In the genomic region with DNA sequence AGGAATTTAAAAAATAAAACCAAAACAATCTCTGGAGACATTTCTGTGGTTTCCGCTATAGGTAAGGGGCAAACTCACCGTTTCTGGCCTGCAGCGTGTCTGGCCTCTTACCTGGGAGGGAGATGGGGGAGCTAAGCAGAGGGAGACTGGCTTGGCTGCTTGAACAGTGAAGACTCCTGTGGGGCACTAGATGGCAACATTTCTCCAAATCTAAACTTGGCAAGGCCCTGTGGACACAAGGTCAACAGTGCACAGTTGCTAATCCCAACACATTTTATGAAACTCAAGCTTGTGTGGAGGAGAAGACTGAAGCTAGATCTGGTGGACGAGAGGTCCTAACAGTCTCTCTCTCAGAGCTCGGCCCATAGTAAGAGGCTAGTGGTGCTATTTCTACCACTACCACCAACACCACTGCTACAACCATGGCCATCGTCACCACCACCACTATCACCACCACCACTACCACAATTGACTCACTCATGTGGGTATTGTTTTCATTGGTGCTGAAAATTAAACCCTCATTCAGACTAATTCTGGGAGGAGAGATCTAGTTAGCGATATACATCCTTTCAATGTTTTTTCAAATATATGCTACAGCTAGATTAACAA, we compare ENCODE assay signal across 9 cellular contexts. TPM values are rescaled to one million over a fixed set of nuclear protein-coding genes. Genes with fewer than 3 reads are reported as not detected.
DNase-seq lines count a peak whose midpoint lies in the region; ATAC-seq and TF ChIP-seq lines count a peak whose summit lies in the region.
"Had no signal": no experiment of that assay in that cellular context is flagged by ENCODE, and none has a peak within 500 bp of the region (broad histone marks: within the 10 kb centered on the region; RNA-seq: fewer than 3 reads in every experiment).

No MANE protein-coding gene starts in this region.

- H3K4me3 ChIP-seq in GM06990 (replicated peaks; ENCODE audit: low read depth, low read length) (no peak overlapping the region), astrocyte of the spinal cord (ENCODE audit: low read depth, low read length) (no peak overlapping the region)
- H3K4me3 ChIP-seq: SK-N-MC had no signal

- intact Hi-C loops in left colon (cut with DNase I, micrococcal nuclease), result loop anchor here in 1 of 2 donors (10.0 kb wide), 1 partner anchor 70 kb away; no protein-coding TSS in a partner anchor

- H3K27me3 ChIP-seq in GM06990 (replicated peaks; ENCODE audit: control insufficient read depth, insufficient read depth, low read length), result peaks cover 4% of the 10 kb centered on the region

- CTCF ChIA-PET in activated CD4-positive, alpha-beta T cell treated with anti-CD3 and anti-CD28 coated beads, Interleukin-2, amount 10 ng/mL, durations not matched to agents 7 days and 5 days (lab: Charles Lee), result interaction anchor here (0.6 to 1.4 kb wide), 3 partner anchors 31 to 39 kb away, joined by 3 to 4 read pairs (median 3); no protein-coding TSS in a partner anchor

- H3K4me1 Mint-ChIP-seq in activated CD4-positive, alpha-beta T cell treated with anti-CD3 and anti-CD28 coated beads, Interleukin-2, amount 10 ng/mL, durations not matched to agents 7 days and 5 days, result peaks cover 14% of the 10 kb centered on the region

- POLR2A ChIA-PET in activated CD4-positive, alpha-beta T cell treated with anti-CD3 and anti-CD28 coated beads, Interleukin-2, amount 10 ng/mL, durations not matched to agents 7 days and 5 days (lab: Charles Lee), result no interaction called here

- peak; percentile 28 for TF ChIP-seq CTCF in GM06990 (IDR thresholded peaks at IDR 0.05; ENCODE audit: insufficient read depth, low read length, poor library complexity, severe bottlenecking)
- peak; percentile 37 for TF ChIP-seq CTCF in astrocyte of the spinal cord (IDR thresholded peaks at IDR 0.05; ENCODE audit: low read depth, low read length)

- no peaks in the 10 kb centered on the region for H3K9me3 Mint-ChIP-seq in activated CD4-positive, alpha-beta T cell treated with anti-CD3 and anti-CD28 coated beads, Interleukin-2, amount 10 ng/mL, durations not matched to agents 7 days and 5 days

- no peaks in the 10 kb centered on the region for H3K36me3 ChIP-seq in GM06990 (ENCODE audit: control insufficient read depth, insufficient read depth, low read length)

- peaks cover 1% of the 10 kb centered on the region for H3K36me3 Mint-ChIP-seq in activated CD4-positive, alpha-beta T cell treated with anti-CD3 and anti-CD28 coated beads, Interleukin-2, amount 10 ng/mL, durations not matched to agents 7 days and 5 days (ENCODE audit: low read depth)

- DNase-seq in GM06990 (ENCODE audit: extremely low read depth, insufficient read length) (no peak), NCI-H146 treated with DMSO at 0.1 percent for 48 hours (lab: John Stamatoyannopoulos, UW; ENCODE audit: unreplicated experiment) (peak; percentile 53), astrocyte of the spinal cord (ENCODE audit: low read depth, low spot score) (peak; percentile 40), left colon (no peak)
- DNase-seq in effector CD8-positive, alpha-beta T cell (lab: John Stamatoyannopoulos, UW), result no peak
- no peak for DNase-seq in activated CD4-positive, alpha-beta T cell treated with anti-CD3 and anti-CD28 coated beads, Interleukin-2, amount 10 ng/mL, durations not matched to agents 7 days and 5 days

- H3K27me3 Mint-ChIP-seq in activated CD4-positive, alpha-beta T cell treated with anti-CD3 and anti-CD28 coated beads, Interleukin-2, amount 10 ng/mL, durations not matched to agents 7 days and 5 days, result peaks cover 6% of the 10 kb centered on the region

- in situ Hi-C loops in astrocyte of the spinal cord (cut with HindIII; ENCODE audit: low sequenced_read_pairs), result no loop called here

- no peak overlapping the region for H3K27ac Mint-ChIP-seq in activated CD4-positive, alpha-beta T cell treated with anti-CD3 and anti-CD28 coated beads, Interleukin-2, amount 10 ng/mL, durations not matched to agents 7 days and 5 days

- peak; percentile 76 for ATAC-seq in left colon
- no peak for ATAC-seq in HG03025 (IDR thresholded peaks at IDR 0.05; ENCODE audit: low FRiP score, unreplicated experiment)
- ATAC-seq in HG02870 (IDR thresholded peaks at IDR 0.05; ENCODE audit: unreplicated experiment), result no peak

- H3K4me3 Mint-ChIP-seq in activated CD4-positive, alpha-beta T cell treated with anti-CD3 and anti-CD28 coated beads, Interleukin-2, amount 10 ng/mL, durations not matched to agents 7 days and 5 days, result no peak overlapping the region

RNA-seq across cellular contexts. Expression of gene CDHR3, which starts 28.4 kb away (rescaled TPM):
- total RNA-seq in left colon, result 10 to 100 TPM; 10.0 to 20.3 TPM
- total RNA-seq in activated CD4-positive, alpha-beta T cell treated with anti-CD3 and anti-CD28 coated beads, Interleukin-2, amount 10 ng/mL, durations not matched to agents 7 days and 5 days, result 1 to 10 TPM; 2.7 to 3.7 TPM

RNA-seq across cellular contexts. Expression of gene ATXN7L1, which starts 58.3 kb away (rescaled TPM):
- total RNA-seq in left colon, result 10 to 100 TPM; 19.6 to 22.1 TPM
- 10 to 100 TPM; 23.8 to 25.4 TPM for total RNA-seq in activated CD4-positive, alpha-beta T cell treated with anti-CD3 and anti-CD28 coated beads, Interleukin-2, amount 10 ng/mL, durations not matched to agents 7 days and 5 days

Comparison
In these comparisons a context has a peak if more than half of its experiments do, and no peak if none do; other contexts are left out.
1. DNase-seq: peak in NCI-H146 treated with DMSO at 0.1 percent for 48 hours (single experiment) and astrocyte of the spinal cord (single experiment); none in GM06990 (single experiment), left colon (0 of 2), effector CD8-positive, alpha-beta T cell (single experiment) and activated CD4-positive, alpha-beta T cell treated with anti-CD3 and anti-CD28 coated beads, Interleukin-2, amount 10 ng/mL, durations not matched to agents 7 days and 5 days (single experiment).